ENCODE assay signal across 9 cellular contexts in the genomic region with DNA sequence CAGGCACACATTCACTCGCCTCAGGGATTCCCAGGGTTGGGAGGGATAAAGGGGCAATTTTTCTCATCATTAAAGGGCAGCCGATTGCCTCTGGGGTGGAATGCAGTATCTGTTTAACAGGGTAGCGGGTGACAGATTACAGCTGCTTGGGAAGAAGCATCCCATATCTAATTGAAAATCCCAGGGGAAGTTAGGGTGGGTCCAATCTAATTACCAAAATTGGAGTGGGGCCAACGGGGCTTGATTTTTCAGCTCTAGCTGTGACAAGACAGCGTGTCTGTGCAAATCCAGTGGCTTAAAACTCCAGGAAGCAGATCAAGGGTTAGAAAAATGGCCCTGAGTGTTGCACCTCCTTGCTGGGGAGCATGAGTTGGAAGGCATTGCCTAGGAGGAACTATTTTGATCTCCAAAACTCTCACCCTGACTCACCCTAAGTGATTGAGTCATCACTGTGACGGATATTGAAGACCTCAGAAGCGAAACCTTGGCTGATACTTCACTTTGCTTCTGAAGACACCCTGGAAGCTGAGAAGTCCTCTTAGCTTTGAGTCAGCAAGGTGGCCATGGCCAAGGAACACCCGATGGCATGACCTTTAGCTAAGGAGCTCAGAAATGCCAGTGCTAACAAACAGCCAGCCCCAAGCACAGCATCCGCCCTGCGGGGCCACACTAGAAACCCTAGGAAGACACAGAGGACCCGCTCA. TPM values are rescaled to one million over a fixed set of nuclear protein-coding genes. Genes with fewer than 3 reads are reported as not detected.
DNase-seq lines count a peak whose midpoint lies in the region; ATAC-seq, FAIRE-seq and TF ChIP-seq lines count a peak whose summit lies in the region.
"Had no signal": no experiment of that assay in that cellular context is flagged by ENCODE, and none has a peak within 500 bp of the region (broad histone marks: within the 10 kb centered on the region; RNA-seq: fewer than 3 reads in every experiment).

No MANE protein-coding gene starts in this region.

- peak; percentile 90 for FAIRE-seq in GM12891 (lab: Jason Lieb, UNC)

- peak; percentile 52 for DNase-seq in GM12891 (ENCODE audit: insufficient read length, low spot score)
- DNase-seq in T1000 (lab: John Stamatoyannopoulos, UW) = peak; percentile 51
- DNase-seq in fibroblast of the aortic adventitia (ENCODE audit: low read depth) = peak; percentile 91
- DNase-seq in ureter (ENCODE audit: low spot score) = peak; percentile 55
- no peak for DNase-seq in MM.1S
- DNase-seq in spleen = no peak

- H3F3A ChIP-seq in MM.1S (ENCODE audit: insufficient read depth, low read length) = no peaks in the 10 kb centered on the region

- H3K27me3 ChIP-seq in MM.1S (replicated peaks; ENCODE audit: insufficient read depth, low read length) (no peaks in the 10 kb centered on the region), spleen (replicated peaks in 1 of 7) (no peaks in the 10 kb centered on the region)
- H3K27me3 ChIP-seq: tibial artery had no signal

- H3K9ac ChIP-seq in MM.1S (ENCODE audit: low read length) = no peak overlapping the region

- no peaks in the 10 kb centered on the region for H3K36me3 ChIP-seq in MM.1S (replicated peaks; ENCODE audit: insufficient read depth, low read length)
- peaks cover 0 to 43% (median 3%) of the 10 kb centered on the region in 6 donors for H3K36me3 ChIP-seq in spleen
- H3K36me3 ChIP-seq: tibial artery had no signal

- H3K4me2 ChIP-seq in MM.1S (ENCODE audit: low read depth, low read length) = no peak overlapping the region

- H2AFZ ChIP-seq in MM.1S (ENCODE audit: low read length) = no peak overlapping the region

- ATAC-seq in HG03196 (IDR thresholded peaks at IDR 0.05; ENCODE audit: unreplicated experiment) (peak; percentile 69), HG02623 (IDR thresholded peaks at IDR 0.05; ENCODE audit: unreplicated experiment) (no peak)

- no peaks in the 10 kb centered on the region for H3K9me3 ChIP-seq in MM.1S (replicated peaks; ENCODE audit: insufficient read depth, low read length)
- H3K9me3 ChIP-seq in spleen = no peaks in the 10 kb centered on the region
- H3K9me3 ChIP-seq: tibial artery had no signal

- H3K4me3 ChIP-seq in fibroblast of the aortic adventitia (ENCODE audit: low read depth, low read length) (no peak overlapping the region), MM.1S (ENCODE audit: low read length) (no peak overlapping the region), spleen (no peak overlapping the region)
- H3K4me3 ChIP-seq: tibial artery had no signal

- TF ChIP-seq CTCF in fibroblast of the aortic adventitia (IDR thresholded peaks at IDR 0.05; ENCODE audit: insufficient read depth, low read length) (no peak), MM.1S (IDR thresholded peaks at IDR 0.05; ENCODE audit: low read length) (no peak), spleen (IDR thresholded peaks at IDR 0.05 in 8 of 11, conservative IDR thresholded peaks at IDR 0.05 in 3 of 11) (no peak)

- no peaks in the 10 kb centered on the region for H3K9me2 ChIP-seq in MM.1S (replicated peaks; ENCODE audit: insufficient read depth, low read length)

- H4K20me1 ChIP-seq in MM.1S (ENCODE audit: insufficient read depth, low read length) = no peaks in the 10 kb centered on the region

- no peaks in the 10 kb centered on the region for H3K4me1 ChIP-seq in MM.1S (ENCODE audit: low read length)
- no peaks in the 10 kb centered on the region for H3K4me1 ChIP-seq in spleen

- no peaks in the 10 kb centered on the region for H3K79me2 ChIP-seq in MM.1S (ENCODE audit: low read length)

- intact Hi-C loops in spleen (cut with DNase I; ENCODE audit: low total_unique reads) = no loop called here

- H3K27ac ChIP-seq in MM.1S (ENCODE audit: low read length) (no peak overlapping the region), spleen (no peak overlapping the region)
- H3K27ac ChIP-seq: tibial artery had no signal

- peak; percentile 64 for TF ChIP-seq POLR2A in GM12891 (IDR thresholded peaks at IDR 0.05; ENCODE audit: low read depth, low read length)
- TF ChIP-seq POLR2A in spleen (IDR thresholded peaks at IDR 0.05) = no peak

- WGBS in spleen, 5 donors = 79 to 84% (median 81%) methylated on average over 11 of the region's 11 CpGs

TF ChIP-seq in GM12891, 5 proteins besides CTCF, POLR2A, EP300 and RAD21:
- TF ChIP-seq TAF1 (IDR thresholded peaks at IDR 0.05; ENCODE audit: low read depth, low read length) = no peak
- TF ChIP-seq POLR2AphosphoS5 (IDR thresholded peaks at IDR 0.05; ENCODE audit: low read depth, low read length) = 0 out of 2 replicates have a peak, but pooled peaks have one; percentile 58
- 0 out of 2 replicates have a peak, but pooled peaks have one; percentile 27 for TF ChIP-seq POU2F2 (IDR thresholded peaks at IDR 0.05; ENCODE audit: low read depth, low read length)
- TF ChIP-seq SPI1 (IDR thresholded peaks at IDR 0.05; ENCODE audit: low read depth, low read length) = no peak
- TF ChIP-seq PAX5 (IDR thresholded peaks at IDR 0.05; ENCODE audit: insufficient read depth, low read length, severe bottlenecking) = no peak

RNA-seq across cellular contexts. Expression of a gene that starts 46.0 kb away (rescaled TPM):
- 1.1 TPM for polyA plus RNA-seq in GM12891 (2012; ENCODE audit: low read depth, missing spikeins)
- total RNA-seq in fibroblast of the aortic adventitia (ENCODE audit: low replicate concordance) (not detected in 2 replicates), ureter (140 TPM), spleen (not detected)
- polyA plus RNA-seq in spleen = under 1 TPM in 2 of 3 donors, not detected in 1; 0.04 to 0.06 TPM

RNA-seq across cellular contexts. Expression of a gene that starts 48.5 kb away (rescaled TPM):
- polyA plus RNA-seq in GM12891 (2012; ENCODE audit: low read depth, missing spikeins) = 2.3 TPM
- total RNA-seq in fibroblast of the aortic adventitia (ENCODE audit: low replicate concordance) (2.3 and 10.0 TPM in 2 replicates), ureter (23.8 TPM), spleen (1 to 10 TPM; 1.5 to 5.8 (median 5.1) TPM)
- polyA plus RNA-seq in spleen = 1 to 10 TPM; 1.8 to 3.0 (median 2.3) TPM

RNA-seq across cellular contexts. Expression of a gene that starts 50.5 kb away (rescaled TPM):
- polyA plus RNA-seq in GM12891 (2012; ENCODE audit: low read depth, missing spikeins) = 7.1 TPM
- 42.2 and 74.2 TPM in 2 replicates for total RNA-seq in fibroblast of the aortic adventitia (ENCODE audit: low replicate concordance)
- total RNA-seq in ureter = 35.5 TPM
- 10 to 100 TPM; 19.6 to 49.2 (median 25.4) TPM for total RNA-seq in spleen
- polyA plus RNA-seq in spleen = 1 to 10 TPM; 5.3 to 6.4 (median 5.7) TPM

Comparison
In these comparisons a context has a peak if more than half of its experiments do, and no peak if none do; other contexts are left out.
1. DNase-seq: peak in GM12891 (single experiment), T1000 (single experiment), fibroblast of the aortic adventitia (single experiment) and ureter (single experiment); none in MM.1S (single experiment) and spleen (single experiment).
2. RNA of a gene that starts 46.0 kb away (total RNA-seq): 140 TPM in ureter (single experiment); not detected in spleen and not detected in fibroblast of the aortic adventitia; every median in the first group is over 100 times any median in the second.